ENCODE assay signal across 8 cellular contexts in the genomic region with DNA sequence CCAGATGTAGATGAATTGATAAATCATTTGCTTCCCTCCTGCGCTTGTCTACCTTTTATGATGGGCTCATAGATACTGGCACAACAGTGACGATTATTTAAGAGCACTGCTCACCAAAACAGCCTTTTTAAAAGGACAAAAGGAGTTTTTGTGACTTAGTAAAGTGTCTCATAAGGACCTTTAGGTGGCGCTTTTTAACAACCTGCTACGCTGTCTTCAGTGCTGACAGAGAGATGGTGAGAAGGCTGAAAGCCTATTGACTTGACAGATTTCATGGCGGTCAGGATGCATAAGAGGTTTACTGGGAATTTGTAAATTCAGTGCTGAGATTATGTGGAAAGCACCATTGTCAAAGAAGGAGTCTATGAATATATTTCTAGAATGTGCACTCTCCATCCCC.
DNase-seq lines count a peak whose midpoint lies in the region; ATAC-seq and TF ChIP-seq lines count a peak whose summit lies in the region.

No MANE protein-coding gene starts in this region.

- peak in 1 of 2 donors; percentile 50 for TF ChIP-seq CTCF in fibroblast of lung (conservative IDR thresholded peaks at IDR 0.05 in 1 of 2, IDR thresholded peaks at IDR 0.05 in 1 of 2; ENCODE audit: low read depth in 1 of 2, low read length in 2 of 2)
- TF ChIP-seq CTCF in CD8-positive, alpha-beta T cell (IDR thresholded peaks at IDR 0.05), result no peak

- POLR2A ChIA-PET in CD4-positive, alpha-beta memory T cell (lab: Charles Lee; ENCODE audit: partially characterized antibody), result no interaction called here
- POLR2A ChIA-PET in CD8-positive, alpha-beta T cell (lab: Charles Lee), result no interaction called here

- H3K27me3 Mint-ChIP-seq in CD4-positive, alpha-beta memory T cell, result no peaks in the 10 kb centered on the region
- H3K27me3 Mint-ChIP-seq in CD8-positive, alpha-beta T cell (ENCODE audit: low read depth), result no peaks in the 10 kb centered on the region

- 0 out of 2 replicates have a peak, but pooled peaks cover 3% of the 10 kb centered on the region for H3K4me1 ChIP-seq in GM23248 (ENCODE audit: insufficient read depth)
- no peaks in the 10 kb centered on the region for H3K4me1 ChIP-seq in fibroblast of lung (ENCODE audit: control insufficient read depth, extremely low read depth, insufficient read depth, low read length)
- no peaks in the 10 kb centered on the region for H3K4me1 ChIP-seq in CD4-positive, alpha-beta memory T cell (ENCODE audit: insufficient read depth, low read length)
- peaks cover under 1% of the 10 kb centered on the region for H3K4me1 ChIP-seq in mesendoderm (ENCODE audit: control insufficient read depth, low read depth, low read length)
- H3K4me1 ChIP-seq in CD8-positive, alpha-beta T cell (ENCODE audit: insufficient read depth, low read length), result no peaks in the 10 kb centered on the region

- H3K4me2 ChIP-seq in GM23248 (ENCODE audit: unreplicated experiment) (no peak overlapping the region), fibroblast of lung (ENCODE audit: extremely low read depth, insufficient read depth, low read length) (no peak overlapping the region), mesendoderm (ENCODE audit: low read length) (no peak overlapping the region)

- H3K18ac ChIP-seq in mesendoderm (ENCODE audit: low read length), result no peak overlapping the region

- 18 to 20% methylated on average over 5 of the region's 5 CpGs for WGBS in GM23248 (ENCODE audit: low coverage in 1 of 2, low lambda C conversion rate in 2 of 2, missing lambda C conversion rate in 2 of 2), 2 experiments
- no CpG with 5 or more reads among the region's 5 CpGs for WGBS in mesendoderm (ENCODE audit: extremely low coverage, insufficient coverage, low lambda C conversion rate)

- CTCF ChIA-PET in CD4-positive, alpha-beta memory T cell (lab: Charles Lee; ENCODE audit: partially characterized antibody), result no interaction called here
- CTCF ChIA-PET in CD8-positive, alpha-beta T cell (lab: Charles Lee), result no interaction called here

- in situ Hi-C loops in GM23248 (cut with MboI), result no loop called here

- no peak overlapping the region for H4K8ac ChIP-seq in mesendoderm (ENCODE audit: low read depth, low read length)

- H3K9me3 Mint-ChIP-seq in CD4-positive, alpha-beta memory T cell, result peaks cover 0 to 3% (median 0%) of the 10 kb centered on the region in 8 donors
- no peaks in the 10 kb centered on the region for H3K9me3 Mint-ChIP-seq in CD8-positive, alpha-beta T cell

- H3K23ac ChIP-seq in mesendoderm (ENCODE audit: low read length), result no peak overlapping the region

- ATAC-seq in CD8-positive, alpha-beta T cell, result no peak
- ATAC-seq in HG03039 (IDR thresholded peaks at IDR 0.05; ENCODE audit: unreplicated experiment), result no peak

- H3F3A ChIP-seq in GM23248 (ENCODE audit: insufficient read depth), result no peaks in the 10 kb centered on the region

- no peak overlapping the region for H2BK15ac ChIP-seq in mesendoderm (replicated peaks; ENCODE audit: low read depth)

- no peaks in the 10 kb centered on the region for H4K20me1 ChIP-seq in GM23248 (ENCODE audit: insufficient read depth)
- H4K20me1 ChIP-seq in fibroblast of lung (ENCODE audit: control insufficient read depth, extremely low read depth, insufficient read depth, low read length), result no peaks in the 10 kb centered on the region

- DNase-seq in A172 (ENCODE audit: low spot score), result peak; percentile 32
- DNase-seq in GM23248, result peak; percentile 58
- peak; percentile 55 for DNase-seq in NCI-H748 treated with DMSO at 0.1 percent for 48 hours (lab: John Stamatoyannopoulos, UW)
- DNase-seq in fibroblast of lung (ENCODE audit: low read depth in 2 of 2), result peak; percentile 13 to 53
- DNase-seq in CD4-positive, alpha-beta memory T cell, result no peak
- DNase-seq in mesendoderm, result no peak
- DNase-seq in CD8-positive, alpha-beta T cell, result no peak

- no peak overlapping the region for H3K4me3 Mint-ChIP-seq in CD4-positive, alpha-beta memory T cell
- H3K4me3 Mint-ChIP-seq in CD8-positive, alpha-beta T cell, result no peak overlapping the region

- H3K9ac ChIP-seq in GM23248 (no peak overlapping the region), fibroblast of lung (ENCODE audit: insufficient read depth, low read length) (no peak overlapping the region), mesendoderm (ENCODE audit: low read length) (no peak overlapping the region)

- H3K56ac ChIP-seq in mesendoderm (ENCODE audit: low read length), result no peak overlapping the region

- no peaks in the 10 kb centered on the region for H3K4me1 Mint-ChIP-seq in CD4-positive, alpha-beta memory T cell
- no peaks in the 10 kb centered on the region for H3K4me1 Mint-ChIP-seq in CD8-positive, alpha-beta T cell (ENCODE audit: low read depth)

- H3K9me3 ChIP-seq in GM23248 (ENCODE audit: low read depth) (no peaks in the 10 kb centered on the region), fibroblast of lung (ENCODE audit: control insufficient read depth, insufficient read depth, low read depth, low read length) (no peaks in the 10 kb centered on the region)
- no peaks in the 10 kb centered on the region for H3K9me3 ChIP-seq in CD4-positive, alpha-beta memory T cell (ENCODE audit: control insufficient read depth in 1 of 2, low read length in 2 of 2)
- H3K9me3 ChIP-seq in CD8-positive, alpha-beta T cell (ENCODE audit: low read length), result no peaks in the 10 kb centered on the region

- no peaks in the 10 kb centered on the region for H3K36me3 ChIP-seq in GM23248 (ENCODE audit: low read depth)
- H3K36me3 ChIP-seq in fibroblast of lung (ENCODE audit: control insufficient read depth, insufficient read depth, low read length), result no peaks in the 10 kb centered on the region
- no peaks in the 10 kb centered on the region for H3K36me3 ChIP-seq in CD4-positive, alpha-beta memory T cell (ENCODE audit: insufficient read depth, low read length)
- no peaks in the 10 kb centered on the region for H3K36me3 ChIP-seq in mesendoderm (ENCODE audit: control insufficient read depth, insufficient read depth, low read length)
- H3K36me3 ChIP-seq in CD8-positive, alpha-beta T cell (ENCODE audit: insufficient read depth, low read length), result no peaks in the 10 kb centered on the region

- no peaks in the 10 kb centered on the region for H3K36me3 Mint-ChIP-seq in CD4-positive, alpha-beta memory T cell
- H3K36me3 Mint-ChIP-seq in CD8-positive, alpha-beta T cell, result no peaks in the 10 kb centered on the region

- no peak overlapping the region for H3K27ac Mint-ChIP-seq in CD4-positive, alpha-beta memory T cell
- no peak overlapping the region for H3K27ac Mint-ChIP-seq in CD8-positive, alpha-beta T cell

- H3K79me2 ChIP-seq in GM23248 (ENCODE audit: insufficient read depth) (no peaks in the 10 kb centered on the region), fibroblast of lung (ENCODE audit: control insufficient read depth, insufficient read depth, low read length) (no peaks in the 10 kb centered on the region), mesendoderm (ENCODE audit: control insufficient read depth, insufficient read depth, low read length) (no peaks in the 10 kb centered on the region)

- H3K4me3 ChIP-seq in GM23248, result no peak overlapping the region
- no peak overlapping the region for H3K4me3 ChIP-seq in fibroblast of lung (replicated peaks in 1 of 4; ENCODE audit: control extremely low read depth in 1 of 4, insufficient read depth in 1 of 4, low read depth in 3 of 4, low read length in 4 of 4)
- H3K4me3 ChIP-seq in CD4-positive, alpha-beta memory T cell (ENCODE audit: low read length in 2 of 2), result no peak overlapping the region
- H3K4me3 ChIP-seq in mesendoderm (ENCODE audit: low read length), result no peak overlapping the region
- no peak overlapping the region for H3K4me3 ChIP-seq in CD8-positive, alpha-beta T cell (ENCODE audit: low read depth, low read length)

- peaks cover 27% of the 10 kb centered on the region for H3K27me3 ChIP-seq in GM23248 (replicated peaks; ENCODE audit: insufficient read depth)
- H3K27me3 ChIP-seq in fibroblast of lung (ENCODE audit: control insufficient read depth, insufficient read depth, low read length), result no peaks in the 10 kb centered on the region
- H3K27me3 ChIP-seq in CD4-positive, alpha-beta memory T cell (ENCODE audit: insufficient read depth, low read length), result no peaks in the 10 kb centered on the region
- H3K27me3 ChIP-seq in mesendoderm (ENCODE audit: insufficient read depth, low read length, poor library complexity), result no peaks in the 10 kb centered on the region
- no peaks in the 10 kb centered on the region for H3K27me3 ChIP-seq in CD8-positive, alpha-beta T cell (ENCODE audit: insufficient read depth, low read length)

- H2BK120ac ChIP-seq in mesendoderm (ENCODE audit: low read depth, low read length), result no peak overlapping the region

- H2AK5ac ChIP-seq in mesendoderm (ENCODE audit: low read length), result no peak overlapping the region

- H4K5ac ChIP-seq in mesendoderm (ENCODE audit: low read length), result no peak overlapping the region

- H2AFZ ChIP-seq in GM23248 (no peak overlapping the region), fibroblast of lung (ENCODE audit: low read length) (no peak overlapping the region)

- no peak overlapping the region for H3K4ac ChIP-seq in mesendoderm (ENCODE audit: low read depth, low read length)

- H3K27ac ChIP-seq in GM23248, result no peak overlapping the region
- no peak overlapping the region for H3K27ac ChIP-seq in fibroblast of lung (ENCODE audit: insufficient read depth, low read length)
- no peak overlapping the region for H3K27ac ChIP-seq in CD4-positive, alpha-beta memory T cell (ENCODE audit: low read depth, low read length)
- no peak overlapping the region for H3K27ac ChIP-seq in mesendoderm (ENCODE audit: low read depth, low read length)
- no peak overlapping the region for H3K27ac ChIP-seq in CD8-positive, alpha-beta T cell (ENCODE audit: low read depth, low read length)

- no peak overlapping the region for H2BK5ac ChIP-seq in mesendoderm (ENCODE audit: low read length)

- no peaks in the 10 kb centered on the region for H3K79me1 ChIP-seq in mesendoderm (ENCODE audit: low read length)

- intact Hi-C loops in CD4-positive, alpha-beta memory T cell (cut with micrococcal nuclease), result no loop called here
- intact Hi-C loops in CD8-positive, alpha-beta T cell (cut with DNase I, micrococcal nuclease), result no loop called here

- no peaks in the 10 kb centered on the region for H3K9me2 ChIP-seq in GM23248 (ENCODE audit: insufficient read depth)

Comparison
In these comparisons a context has a peak if more than half of its experiments do, and no peak if none do; other contexts are left out.
1. DNase-seq: peak in A172 (single experiment), GM23248 (single experiment), NCI-H748 treated with DMSO at 0.1 percent for 48 hours (single experiment) and fibroblast of lung (2 of 2); none in CD4-positive, alpha-beta memory T cell (0 of 5), mesendoderm (single experiment) and CD8-positive, alpha-beta T cell (0 of 7).